ENCODE assay signal across 9 cellular contexts in the genomic region with DNA sequence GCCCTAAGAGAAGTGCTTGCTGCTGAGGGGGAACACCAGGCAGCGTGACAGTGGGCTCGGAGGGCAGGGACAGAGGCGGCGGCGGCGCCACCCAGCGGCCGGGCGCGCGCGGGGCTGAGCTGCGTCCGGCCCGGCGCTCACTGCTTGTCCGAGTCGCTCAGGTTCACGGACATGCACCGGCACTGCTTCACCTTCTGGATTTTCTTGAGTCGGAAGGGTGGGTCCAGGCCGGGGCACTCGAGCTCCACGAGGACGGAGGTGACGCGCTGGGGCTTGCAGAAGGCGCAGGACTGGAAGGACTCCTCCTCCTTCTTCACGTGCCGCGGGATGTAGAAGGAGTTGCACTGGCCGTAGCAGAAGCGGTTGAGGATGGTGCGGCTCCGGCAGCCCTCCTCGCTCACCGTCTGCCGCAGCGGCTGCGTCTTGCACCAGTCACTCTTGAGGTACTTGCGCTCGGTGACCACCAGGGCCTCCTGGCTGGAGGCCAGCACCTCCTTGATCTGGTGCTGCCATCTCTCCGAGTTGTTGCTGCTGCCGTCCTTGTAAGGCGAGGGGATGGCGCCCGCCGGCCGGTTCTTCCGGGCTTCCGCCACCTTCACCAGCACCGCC.
DNase-seq lines count a peak whose midpoint lies in the region; TF ChIP-seq lines count a peak whose summit lies in the region.
"Had no signal": no experiment of that assay in that cellular context is flagged by ENCODE, and none has a peak within 500 bp of the region (broad histone marks: within the 10 kb centered on the region; RNA-seq: fewer than 3 reads in every experiment).

No MANE protein-coding gene starts in this region.

- H3K9ac ChIP-seq in SK-N-SH, result no peak overlapping the region

- TF ChIP-seq CTCF in GM12873 (IDR thresholded peaks at IDR 0.05; ENCODE audit: insufficient read depth, low read depth, low read length, missing control alignments) (peak; percentile 17), SK-N-SH (IDR thresholded peaks at IDR 0.05) (no peak; the same call in none of the 2 replicates), epithelial cell of esophagus (IDR thresholded peaks at IDR 0.05; ENCODE audit: insufficient read depth, low read depth, low read length, missing control alignments) (peak; percentile 20), osteoblast (IDR thresholded peaks at IDR 0.05; ENCODE audit: extremely low read depth, low read depth, low read length) (peak; percentile 4)

- H3F3A ChIP-seq in SK-N-SH (replicated peaks; ENCODE audit: insufficient read depth), result peaks cover 7% of the 10 kb centered on the region

- no peaks in the 10 kb centered on the region for H3K9me3 ChIP-seq in SK-N-SH
- no peaks in the 10 kb centered on the region for H3K9me3 ChIP-seq in osteoblast (ENCODE audit: low read depth, low read length)

- H3K27ac ChIP-seq in SK-N-SH (ENCODE audit: low read depth in 2 of 2, low read length in 1 of 2) (no peak overlapping the region), osteoblast (ENCODE audit: low read depth, low read length) (no peak overlapping the region)

- POLR2A ChIA-PET in SK-N-SH (lab: Yijun Ruan, JAX), result no interaction called here

- H3K9me2 ChIP-seq in SK-N-SH, result no peaks in the 10 kb centered on the region

- H3K36me3 ChIP-seq in SK-N-SH (replicated peaks in 1 of 2; ENCODE audit: control insufficient read depth in 1 of 2, insufficient read depth in 2 of 2, low read length in 1 of 2) (no peaks in the 10 kb centered on the region), osteoblast (ENCODE audit: insufficient read depth, low read length) (no peaks in the 10 kb centered on the region)

- 63% methylated on average over 34 of the region's 52 CpGs for WGBS in SK-N-SH (ENCODE audit: low lambda C conversion rate)

- TF ChIP-seq EP300 in SK-N-SH (IDR thresholded peaks at IDR 0.05; ENCODE audit: borderline replicate concordance in 1 of 2, low read depth in 1 of 2, low read length in 1 of 2), result no peak

- no peaks in the 10 kb centered on the region for H3K27me3 ChIP-seq in SK-N-SH (ENCODE audit: insufficient read depth)
- H3K27me3 ChIP-seq in osteoblast (ENCODE audit: insufficient read depth, low read length), result no peaks in the 10 kb centered on the region

- peak overlapping the region; percentile 24 to 27; a peak in 3 of 4 replicates for H3K4me3 ChIP-seq in SK-N-SH (ENCODE audit: low read depth in 2 of 2, low read length in 1 of 2)
- H3K4me3 ChIP-seq in epithelial cell of esophagus (ENCODE audit: low read length), result no peak overlapping the region
- H3K4me3 ChIP-seq in osteoblast (ENCODE audit: insufficient read depth, low read length), result no peak overlapping the region

- H3K4me1 ChIP-seq in SK-N-SH (ENCODE audit: control insufficient read depth in 1 of 2, insufficient read depth in 2 of 2, low read depth in 1 of 2, low read length in 1 of 2) (peaks cover 7 to 8% of the 10 kb centered on the region in 2 experiments; a peak in 3 of 4 replicates), osteoblast (ENCODE audit: insufficient read depth, low read length) (peaks cover 12% of the 10 kb centered on the region)

- no peaks in the 10 kb centered on the region for H3K79me2 ChIP-seq in SK-N-SH (ENCODE audit: insufficient read depth)
- H3K79me2 ChIP-seq in osteoblast (ENCODE audit: insufficient read depth, low read length), result no peaks in the 10 kb centered on the region

- peak overlapping the region; percentile 69; the same call in 1 of the 2 replicates for H2AFZ ChIP-seq in SK-N-SH (ENCODE audit: low read depth)
- no peak overlapping the region for H2AFZ ChIP-seq in osteoblast (ENCODE audit: low read length)

- H3K4me2 ChIP-seq in SK-N-SH (no peak overlapping the region; the same call in 1 of the 2 replicates), osteoblast (ENCODE audit: insufficient read depth, low read length) (no peak overlapping the region)

- peak; percentile 64 for DNase-seq in SK-N-SH
- DNase-seq in epithelial cell of esophagus (ENCODE audit: low read depth), result peak; percentile 9
- DNase-seq in osteoblast (ENCODE audit: insufficient read length, low spot score, missing footprints), result no peak
- no peak for DNase-seq in NCI-H526 (lab: John Stamatoyannopoulos, UW)
- DNase-seq in NAMALWA (ENCODE audit: low spot score), result no peak
- DNase-seq in NCI-H748 treated with DMSO at 0.1 percent for 48 hours (lab: John Stamatoyannopoulos, UW), result no peak
- DNase-seq: activated gamma-delta T cell treated with Interleukin-2 at 50 U/mL for 16 hours, left cardiac atrium had no signal

- TF ChIP-seq RAD21 in SK-N-SH (IDR thresholded peaks at IDR 0.05; ENCODE audit: low read length), result no peak

- CTCF ChIA-PET in SK-N-SH (lab: Yijun Ruan, JAX), result interaction anchor here (0.8 to 1.6 kb wide), 5 partner anchors 12 to 108 kb away, joined by 3 to 4 read pairs (median 3); no protein-coding TSS in a partner anchor

- H4K20me1 ChIP-seq in SK-N-SH (ENCODE audit: insufficient read depth) (no peaks in the 10 kb centered on the region), osteoblast (ENCODE audit: insufficient read depth, low read length) (no peaks in the 10 kb centered on the region)

TF ChIP-seq in SK-N-SH, 30 proteins besides CTCF, POLR2A, EP300 and RAD21:
- TF ChIP-seq NFIC (IDR thresholded peaks at IDR 0.05; ENCODE audit: borderline replicate concordance), result peak; percentile 67
- TF ChIP-seq POLR2AphosphoS5 (IDR thresholded peaks at IDR 0.05; ENCODE audit: low read depth, low read length), result no peak
TF ChIP-seq in SK-N-SH: peak in this region for 1.

Comparison
In these comparisons a context has a peak if more than half of its experiments do, and no peak if none do; other contexts are left out.
1. DNase-seq: peak in SK-N-SH (single experiment) and epithelial cell of esophagus (single experiment); none in osteoblast (single experiment), NCI-H526 (0 of 2), NAMALWA (single experiment) and NCI-H748 treated with DMSO at 0.1 percent for 48 hours (single experiment).
2. H3K4me3 ChIP-seq: peak in SK-N-SH (2 of 2); none in epithelial cell of esophagus (single experiment) and osteoblast (single experiment).